In the genomic region with DNA sequence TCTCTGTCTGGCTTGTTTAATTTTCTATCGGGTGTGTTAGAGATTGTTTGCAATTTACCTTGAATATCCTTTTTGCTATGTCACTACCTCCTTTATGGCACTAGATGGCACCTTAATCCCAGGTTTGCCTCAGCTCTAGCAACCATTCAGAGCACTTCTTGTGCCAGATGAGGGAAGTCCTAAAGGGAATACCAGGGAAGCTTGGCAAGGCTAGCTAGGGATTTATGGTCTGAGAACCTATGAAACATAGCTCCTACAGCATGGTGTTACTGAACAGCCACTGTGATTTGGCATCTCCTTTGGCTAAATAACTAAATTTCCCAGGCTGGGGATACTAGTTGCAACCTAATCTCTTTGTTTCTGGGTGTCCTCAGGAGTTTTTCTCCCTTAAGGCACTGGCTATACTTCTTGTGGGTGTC, we compare ENCODE assay signal across 8 cellular contexts.
DNase-seq lines count a peak whose midpoint lies in the region; ATAC-seq, FAIRE-seq and TF ChIP-seq lines count a peak whose summit lies in the region.

No MANE protein-coding gene starts in this region.

- H4K20me1 ChIP-seq in HepG2 (ENCODE audit: insufficient read depth, low read length), result no peaks in the 10 kb centered on the region

- no peak overlapping the region for H3K4me2 ChIP-seq in HepG2 (ENCODE audit: low read depth, low read length)

- peak; percentile 91 for FAIRE-seq in HepG2 (lab: Jason Lieb, UNC)

- no peak overlapping the region for H3K4me3 Mint-ChIP-seq in CD14-positive monocyte

- intact Hi-C loops in CD14-positive monocyte (cut with micrococcal nuclease) (loop anchor here in 1 of 2 donors (10.0 kb wide), 1 partner anchor 434 kb away; no protein-coding TSS in a partner anchor), colonic mucosa (cut with DNase I) (loop anchor here (2.0 to 10.0 kb wide), 3 partner anchors 81 to 434 kb away; partner anchors contain the start of gene NIPSNAP2), HepG2 (cut with micrococcal nuclease; ENCODE audit: unreplicated experiment) (loop anchor here (1.0 to 2.0 kb wide), 4 partner anchors 82 to 452 kb away; partner anchors contain the start of gene NIPSNAP2), stomach (cut with DNase I; ENCODE audit: low total_unique reads) (no loop called here)

- H3K9me3 Mint-ChIP-seq in CD14-positive monocyte, result peaks cover 0 to 5% (median 2%) of the 10 kb centered on the region in 7 donors

- TF ChIP-seq POLR2A in HepG2 (IDR thresholded peaks at IDR 0.05; ENCODE audit: insufficient read depth in 1 of 2, low read depth in 2 of 2, low read length in 2 of 2) (no peak), stomach (IDR thresholded peaks at IDR 0.05) (no peak)

- WGBS in HepG2 (ENCODE audit: low lambda C conversion rate), result 0% methylated on average over 1 of the region's 1 CpG
- WGBS in stomach, 5 donors, result 0% methylated on average over 1 of the region's 1 CpG

- H3K4me3 ChIP-seq in colonic mucosa (no peak overlapping the region), HepG2 (replicated peaks in 1 of 3; ENCODE audit: insufficient read depth in 1 of 3, low read depth in 2 of 3, low read length in 3 of 3) (no peak overlapping the region), stomach (no peak overlapping the region)

- no peak for TF ChIP-seq EP300 in HepG2 (IDR thresholded peaks at IDR 0.05; ENCODE audit: low read depth in 2 of 2, low read length in 2 of 2)
- TF ChIP-seq EP300 in HepG2 (CRISPR knock-in tag; IDR thresholded peaks at IDR 0.05; ENCODE audit: borderline replicate concordance), result no peak
- no peak for TF ChIP-seq EP300 in stomach (IDR thresholded peaks at IDR 0.05)

- H3K36me3 ChIP-seq in colonic mucosa, result no peaks in the 10 kb centered on the region
- no peaks in the 10 kb centered on the region for H3K36me3 ChIP-seq in HepG2 (replicated peaks in 1 of 2; ENCODE audit: control insufficient read depth in 1 of 2, insufficient read depth in 2 of 2, low read length in 2 of 2)
- H3K36me3 ChIP-seq in stomach, result no peaks in the 10 kb centered on the region

- no peak overlapping the region for H3K9ac ChIP-seq in colonic mucosa (ENCODE audit: low read depth in 2 of 2, low read length in 2 of 2)
- no peak overlapping the region for H3K9ac ChIP-seq in HepG2 (ENCODE audit: insufficient read depth, low read depth, low read length)

- no peaks in the 10 kb centered on the region for H3K4me1 Mint-ChIP-seq in CD14-positive monocyte

- POLR2A ChIA-PET in HepG2 (lab: Yijun Ruan, JAX), result no interaction called here

- peak; percentile 86 for TF ChIP-seq RAD21 in HepG2 (CRISPR knock-in tag; IDR thresholded peaks at IDR 0.05)

- TF ChIP-seq CTCF in CD14-positive monocyte (IDR thresholded peaks at IDR 0.05) (peak; percentile 63), colonic mucosa (IDR thresholded peaks at IDR 0.05) (peak; percentile 71), HepG2 (CRISPR knock-in tag; IDR thresholded peaks at IDR 0.05) (peak; percentile 91), stomach (IDR thresholded peaks at IDR 0.05) (peak in 5 of 7 experiments; percentile 59 to 86 (median 65))

- BruUV-seq in HepG2 (replicated peaks; lab: Mats Ljungman, UMichigan), result no TSS peak

- no peaks in the 10 kb centered on the region for H3K27me3 ChIP-seq in colonic mucosa
- no peaks in the 10 kb centered on the region; a peak in 1 of 5 replicates for H3K27me3 ChIP-seq in HepG2 (ENCODE audit: control insufficient read depth in 1 of 2, insufficient read depth in 2 of 2, low read length in 2 of 2)
- H3K27me3 ChIP-seq in stomach, result peaks cover 0 to 5% (median 0%) of the 10 kb centered on the region in 3 donors

- DNase-seq in CD14-positive monocyte (ENCODE audit: low spot score) (no peak), NCI-H1694 (lab: John Stamatoyannopoulos, UW) (peak; percentile 90), SW480 (ENCODE audit: low spot score) (peak; percentile 97), colonic mucosa (peak; percentile 47), HepG2 (ENCODE audit: low spot score) (peak; percentile 71), stomach (peak; percentile 40)

- in situ Hi-C loops in HepG2 (cut with HindIII; ENCODE audit: extremely low pct_ligation_motif_present, low pct_unique_long_range_greater_than_20kb), result loop anchor here (10.0 to 25.0 kb wide), 3 partner anchors 84 to 434 kb away; partner anchors contain the start of genes MRPS17 and NIPSNAP2

- H3K4me1 ChIP-seq in colonic mucosa (no peaks in the 10 kb centered on the region), HepG2 (ENCODE audit: insufficient read depth, low read length) (no peaks in the 10 kb centered on the region), stomach (peaks cover 0 to 9% (median 6%) of the 10 kb centered on the region in 4 donors)

- no peak overlapping the region for H3K27ac Mint-ChIP-seq in CD14-positive monocyte

- H3K9me3 ChIP-seq in colonic mucosa (no peaks in the 10 kb centered on the region), HepG2 (ENCODE audit: low read length) (peaks cover 4% of the 10 kb centered on the region; the same call in 1 of the 2 replicates), stomach (peaks cover 0 to 10% (median 0%) of the 10 kb centered on the region in 4 donors)

- ATAC-seq in GM18861 (IDR thresholded peaks at IDR 0.05; ENCODE audit: unreplicated experiment) (peak; percentile 80), HG02981 (IDR thresholded peaks at IDR 0.05; ENCODE audit: unreplicated experiment) (peak; percentile 82), HepG2 (peak; percentile 97)

- H3K36me3 Mint-ChIP-seq in CD14-positive monocyte, result no peaks in the 10 kb centered on the region

- H3K27ac ChIP-seq in colonic mucosa, result no peak overlapping the region
- H3K27ac ChIP-seq in HepG2 (ENCODE audit: extremely low read length, insufficient read depth, low read length), result no peak overlapping the region
- H3K27ac ChIP-seq in stomach, result no peak overlapping the region

- H2AFZ ChIP-seq in HepG2 (ENCODE audit: low read length), result no peak overlapping the region

- H3K27me3 Mint-ChIP-seq in CD14-positive monocyte (ENCODE audit: low read depth in 3 of 3), result peaks cover 3 to 4% (median 4%) of the 10 kb centered on the region in 3 donors

- H3K79me2 ChIP-seq in HepG2 (ENCODE audit: insufficient read depth, low read length), result no peaks in the 10 kb centered on the region

- CTCF ChIA-PET in HepG2 (lab: Yijun Ruan, JAX; ENCODE audit: low intra/inter-chr PET ratio, low total read pairs), result interaction anchor here (0.7 to 2.0 kb wide), 5 partner anchors 82 to 452 kb away, joined by 3 to 8 read pairs (median 6); partner anchors contain the start of genes NIPSNAP2 and PHKG1

TF ChIP-seq in HepG2, 621 proteins besides CTCF, POLR2A, EP300 and RAD21 (continues in another document):
- no peak for TF ChIP-seq ZHX1 (CRISPR knock-in tag; IDR thresholded peaks at IDR 0.05; ENCODE audit: low read depth)
- TF ChIP-seq HOMEZ (CRISPR knock-in tag; IDR thresholded peaks at IDR 0.05; ENCODE audit: low read depth), result no peak
- TF ChIP-seq ZSCAN9 (CRISPR knock-in tag; IDR thresholded peaks at IDR 0.05; ENCODE audit: borderline replicate concordance), result no peak
- TF ChIP-seq THRA (CRISPR knock-in tag; IDR thresholded peaks at IDR 0.05; ENCODE audit: borderline replicate concordance), result peak; percentile 23; the same call in 1 of the 2 replicates
- no peak for TF ChIP-seq RXRB (CRISPR knock-in tag; IDR thresholded peaks at IDR 0.05; ENCODE audit: borderline replicate concordance)
- TF ChIP-seq BHLHE40 (IDR thresholded peaks at IDR 0.05; ENCODE audit: low read length), result no peak
- TF ChIP-seq ZNF749 (CRISPR knock-in tag; IDR thresholded peaks at IDR 0.05; ENCODE audit: borderline replicate concordance), result no peak
- no peak for TF ChIP-seq ZNF788 (CRISPR knock-in tag; IDR thresholded peaks at IDR 0.05; ENCODE audit: borderline replicate concordance)
- TF ChIP-seq MAFG (CRISPR knock-in tag; IDR thresholded peaks at IDR 0.05), result no peak
- TF ChIP-seq RFXAP (CRISPR knock-in tag; IDR thresholded peaks at IDR 0.05; ENCODE audit: borderline replicate concordance), result no peak
